22 cellular contexts compared by ENCODE assay signal in the genomic region with DNA sequence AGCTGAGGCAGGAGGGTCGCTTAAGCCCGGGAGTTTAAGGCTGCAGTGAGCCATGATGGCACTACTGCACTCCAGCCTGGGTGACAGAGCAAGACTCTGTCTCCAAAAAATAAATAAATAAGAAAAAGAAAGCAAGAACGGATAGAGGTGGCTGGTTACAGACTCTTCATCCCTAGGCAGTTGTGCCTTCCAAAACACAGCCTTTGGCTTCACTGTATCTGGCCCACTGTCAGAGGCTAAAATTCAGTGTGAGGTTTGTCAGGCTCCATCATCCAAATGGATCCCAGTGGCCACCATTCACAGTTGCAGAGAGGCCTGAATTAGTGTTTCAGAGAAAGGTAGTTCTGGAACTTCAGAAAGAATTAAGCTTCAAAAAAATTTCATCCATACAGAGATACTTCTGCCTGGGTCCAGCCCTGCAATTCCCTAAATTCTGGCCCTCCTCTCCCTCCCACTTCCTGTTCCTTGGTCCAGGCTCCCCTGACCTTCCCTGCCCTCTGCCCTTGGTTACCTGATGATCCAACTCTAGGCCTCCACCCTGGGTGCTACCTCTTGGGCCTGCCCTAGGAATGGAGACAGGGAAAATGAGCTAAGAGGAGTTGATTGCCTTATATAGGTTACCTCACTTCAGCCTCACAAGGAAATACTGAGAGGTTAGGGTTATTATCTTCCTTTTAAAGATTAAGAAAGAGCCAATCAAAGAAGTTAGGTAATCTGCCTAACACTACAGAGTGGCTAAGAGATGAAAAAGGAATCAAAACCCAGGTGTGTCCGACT.
"Had no signal": no experiment of that assay in that cellular context is flagged by ENCODE, and none has a peak within 500 bp of the region (broad histone marks: within the 10 kb centered on the region; RNA-seq: fewer than 3 reads in every experiment).

No MANE protein-coding gene starts in this region.

- H3K9me3 ChIP-seq: esophagus squamous epithelium, lower lobe of right lung, right atrium auricular region, spleen, suprapubic skin, vagina had no signal

- H3K27ac ChIP-seq: esophagus squamous epithelium, lower lobe of right lung, parathyroid adenoma, right atrium auricular region, skin epidermis, spleen, suprapubic skin, vagina had no signal

- DNase-seq: cortex of kidney; effector memory CD8-positive, alpha-beta T cell; erythroblast; esophagus squamous epithelium; foreskin melanocyte; immature natural killer cell; islet precursor cell; kidney glomerular epithelial cell; left ventricle myocardium superior; lower lobe of right lung; naive B cell; spleen; stimulated activated CD4-positive, alpha-beta T cell treated with anti-CD3 and anti-CD28 coated beads, Interleukin-4, amount 100 ng/mL, for 4 hours; stimulated activated naive CD8-positive, alpha-beta T cell treated with anti-CD3 and anti-CD28 coated beads, Interleukin-15, Interleukin-2, amounts not matched to agents 100 U/mL and 50 U/mL, for 24 hours; trophoblast cell had no signal

- H3K27me3 ChIP-seq: esophagus squamous epithelium, right atrium auricular region, spleen, suprapubic skin, vagina had no signal

- ATAC-seq: effector memory CD8-positive, alpha-beta T cell; left ventricle myocardium superior; lower lobe of right lung; natural killer cell treated with Interleukin-12 subunit alpha and Interleukin-12 subunit beta and Interleukin-15 and Interleukin-18, amount 100 ng/mL, for 72 hours; stimulated activated memory B cell treated with anti-CD40 and anti-IgM and Interleukin-4, amounts not matched to agents 10 μg/mL and 1 μg/mL and 100 μg/mL, for 72 hours; stimulated activated naive CD8-positive, alpha-beta T cell treated with anti-CD3 and anti-CD28 coated beads, Interleukin-15, Interleukin-2, amounts not matched to agents 100 U/mL and 50 U/mL, for 24 hours had no signal

- H3K4me1 ChIP-seq: lower lobe of right lung, right atrium auricular region, suprapubic skin, vagina had no signal

- H3K36me3 ChIP-seq: esophagus squamous epithelium, lower lobe of right lung, right atrium auricular region, spleen, suprapubic skin, vagina had no signal

- H3K9ac ChIP-seq: parathyroid adenoma had no signal

- H3K4me3 ChIP-seq: esophagus squamous epithelium, lower lobe of right lung, right atrium auricular region, skin epidermis, spleen, suprapubic skin, vagina had no signal

- H2AFZ ChIP-seq: parathyroid adenoma had no signal
